ENCODE assay signal across 8 cellular contexts in the genomic region with DNA sequence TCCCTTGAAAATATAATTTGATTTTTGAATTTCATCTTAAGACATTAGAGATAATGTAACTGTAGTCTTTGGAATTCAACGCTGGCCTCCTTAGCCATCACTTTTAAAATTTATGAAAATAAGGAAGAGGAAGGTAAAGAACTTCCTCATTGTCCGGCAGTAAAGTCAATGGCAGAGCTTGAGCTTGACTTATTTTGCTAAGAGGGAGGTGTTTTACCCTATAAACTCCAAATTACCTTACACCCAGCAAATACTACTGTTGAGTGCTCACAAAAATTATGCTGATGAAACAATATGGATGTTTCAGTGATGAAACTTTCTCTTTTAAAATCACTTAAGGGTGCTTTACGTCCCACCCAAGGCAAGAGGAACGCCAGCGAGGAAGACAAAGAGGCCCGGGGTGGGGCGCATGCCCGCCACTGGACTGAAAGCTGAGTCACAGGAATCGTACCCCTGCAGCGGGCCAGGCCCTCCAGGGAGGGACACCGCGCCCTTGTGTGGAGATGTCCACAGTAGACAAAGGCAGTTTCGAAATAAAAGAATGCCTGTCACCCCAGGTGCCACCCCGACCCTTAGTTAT. TPM values are rescaled to one million over a fixed set of nuclear protein-coding genes. Genes with fewer than 3 reads are reported as not detected.
DNase-seq lines count a peak whose midpoint lies in the region; ATAC-seq and TF ChIP-seq lines count a peak whose summit lies in the region.

No MANE protein-coding gene starts in this region.

- peak overlapping the region; percentile 54 to 68 for H3K4me3 ChIP-seq in Panc1 (ENCODE audit: low read depth in 2 of 2, low read length in 2 of 2)
- peak overlapping the region; percentile 56 to 61 for H3K4me3 ChIP-seq in right atrium auricular region

- peak overlapping the region; percentile 96 for H3K27ac ChIP-seq in Panc1 (ENCODE audit: low read length)
- H3K27ac ChIP-seq in angular gyrus (ENCODE audit: low read depth, low read length), result peak overlapping the region; percentile 96
- peak overlapping the region; percentile 85 to 87 for H3K27ac ChIP-seq in right atrium auricular region

- intact Hi-C loops in Panc1 (cut with micrococcal nuclease; ENCODE audit: unreplicated experiment), result loop anchor here (10.0 kb wide), 2 partner anchors 100 to 510 kb away; no protein-coding TSS in a partner anchor
- intact Hi-C loops in posterior vena cava (cut with DNase I), result loop anchor here in 1 of 2 donors (5.0 kb wide), 1 partner anchor 513 kb away; no protein-coding TSS in a partner anchor

- BruUV-seq in Panc1 (replicated peaks; lab: Mats Ljungman, UMichigan), result no TSS peak

- no peaks in the 10 kb centered on the region for H3K27me3 ChIP-seq in Panc1 (ENCODE audit: control insufficient read depth, insufficient read depth, low read length)
- H3K27me3 ChIP-seq in right atrium auricular region, result no peaks in the 10 kb centered on the region

- POLR2A ChIA-PET in Panc1 (lab: Charles Lee), result no interaction called here

- no peaks in the 10 kb centered on the region; the same call in none of the 2 replicates for H3K36me3 ChIP-seq in Panc1 (ENCODE audit: control insufficient read depth, insufficient read depth, low read length)
- peaks cover 21% of the 10 kb centered on the region for H3K36me3 ChIP-seq in right atrium auricular region

- H3K9me3 ChIP-seq in Panc1 (ENCODE audit: control insufficient read depth, insufficient read depth, low read depth, low read length) (no peaks in the 10 kb centered on the region), right atrium auricular region (peaks cover 0 to 3% of the 10 kb centered on the region in 2 donors)

- peak; percentile 72 for DNase-seq in stimulated activated CD4-positive, alpha-beta T cell treated with anti-CD3 and anti-CD28 coated beads, Interleukin-15, amount 100 ng/mL, for 24 hours
- DNase-seq in stimulated activated CD4-positive, alpha-beta T cell treated with anti-CD3 and anti-CD28 coated beads, Interleukin-12 subunit alpha, Interleukin-12 subunit beta, amount 100 ng/mL, for 4 hours, result no peak
- DNase-seq in Panc1 (ENCODE audit: low read depth, low spot score) (no peak), right atrium auricular region (ENCODE audit: low spot score) (peak; percentile 83), posterior vena cava (ENCODE audit: low spot score) (peak; percentile 89), DMS 273 treated with DMSO at 0.1 percent for 48 hours (lab: John Stamatoyannopoulos, UW) (no peak), cerebellum (ENCODE audit: low spot score) (no peak)

- peak; percentile 47 for ATAC-seq in Panc1

- CTCF ChIA-PET in Panc1 (lab: Charles Lee), result no interaction called here

- TF ChIP-seq CTCF in Panc1 (IDR thresholded peaks at IDR 0.05) (no peak), right atrium auricular region (IDR thresholded peaks at IDR 0.05) (no peak)

- H3K4me1 ChIP-seq in Panc1 (ENCODE audit: control insufficient read depth, insufficient read depth, low read length) (peaks cover 12% of the 10 kb centered on the region), right atrium auricular region (peaks cover 0 to 25% of the 10 kb centered on the region in 2 donors)

- in situ Hi-C loops in Panc1 (cut with HindIII; ENCODE audit: low pct_unique_long_range_greater_than_20kb, low sequenced_read_pairs), result no loop called here

RNA-seq across cellular contexts. Expression of a gene that starts 0.6 kb away (rescaled TPM):
- total RNA-seq in Panc1 (2021; ENCODE audit: unreplicated experiment), result 2,928 TPM
- 5,442 TPM for polyA plus RNA-seq in Panc1 (2012; ENCODE audit: insufficient read length)
- 1,000 to 10,000 TPM; 1,780 to 2,397 TPM for total RNA-seq in right atrium auricular region
- total RNA-seq in posterior vena cava, result 1,000 to 10,000 TPM; 3,954 to 4,090 TPM
- total RNA-seq in cerebellum, result 3,074 TPM

Comparison
In these comparisons a context has a peak if more than half of its experiments do, and no peak if none do; other contexts are left out.
1. DNase-seq: peak in stimulated activated CD4-positive, alpha-beta T cell treated with anti-CD3 and anti-CD28 coated beads, Interleukin-15, amount 100 ng/mL, for 24 hours (single experiment), right atrium auricular region (single experiment) and posterior vena cava (single experiment); none in stimulated activated CD4-positive, alpha-beta T cell treated with anti-CD3 and anti-CD28 coated beads, Interleukin-12 subunit alpha, Interleukin-12 subunit beta, amount 100 ng/mL, for 4 hours (single experiment), Panc1 (single experiment), DMS 273 treated with DMSO at 0.1 percent for 48 hours (single experiment) and cerebellum (single experiment).
2. Peak in every context shown above with its lines, with median percentiles within 50 percentile points of each other: H3K27ac ChIP-seq.